ENCODE assay signal across 10 cellular contexts in the genomic region with DNA sequence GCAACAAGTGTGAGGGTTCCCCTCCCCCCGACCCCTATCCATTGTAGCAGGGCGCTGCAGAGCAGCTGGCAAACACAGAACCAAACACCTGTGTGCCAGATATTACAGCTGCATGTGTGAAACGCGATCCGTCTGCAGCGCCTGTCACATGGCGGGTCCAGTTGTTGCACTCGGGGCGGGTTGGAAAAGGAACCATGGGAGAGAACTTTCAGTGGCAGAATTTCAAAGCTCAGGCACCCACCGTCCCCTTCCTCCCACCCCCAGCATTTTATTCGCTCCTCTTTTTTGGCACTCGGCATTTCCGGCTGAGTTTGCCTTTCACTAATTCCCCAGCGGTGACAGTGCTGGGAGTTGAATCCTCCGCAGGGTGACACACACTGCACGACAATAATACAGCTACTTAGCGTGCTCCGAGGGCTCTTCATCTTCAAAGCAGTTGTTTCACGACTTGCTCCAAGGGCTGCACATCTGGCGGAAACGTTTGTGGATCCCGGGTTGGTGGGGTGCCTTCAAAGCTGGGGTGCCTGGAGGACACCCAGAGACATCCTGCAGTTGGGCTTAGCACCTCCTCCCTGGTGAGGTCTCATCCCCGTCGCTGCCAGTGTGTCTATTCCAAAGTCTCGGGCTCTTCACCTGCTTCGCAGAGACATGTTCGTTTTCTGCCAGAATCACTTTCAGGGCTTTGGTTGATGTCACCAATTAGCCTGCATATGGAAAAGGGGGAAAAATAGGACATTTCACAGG.
DNase-seq lines count a peak whose midpoint lies in the region; ATAC-seq and TF ChIP-seq lines count a peak whose summit lies in the region.
"Had no signal": no experiment of that assay in that cellular context is flagged by ENCODE, and none has a peak within 500 bp of the region (broad histone marks: within the 10 kb centered on the region; RNA-seq: fewer than 3 reads in every experiment).

No MANE protein-coding gene starts in this region.

- peak overlapping the region; percentile 44 for H3K27ac ChIP-seq in RWPE1
- H3K27ac ChIP-seq in thoracic aorta = no peak overlapping the region
- H3K27ac ChIP-seq: C4-2B had no signal

- POLR2A ChIA-PET in RWPE1 (lab: Yijun Ruan, JAX; ENCODE audit: low non-redundant PET) = interaction anchor here (0.7 kb wide), 1 partner anchor 34 kb away, joined by 3 read pairs; no protein-coding TSS in a partner anchor

- H3K27me3 Mint-ChIP-seq in activated T-cell treated with anti-CD3 and anti-CD28 coated beads, Interleukin-2, amount 50 U/mL, for 24 hours = peaks cover 6% of the 10 kb centered on the region
- H3K27me3 Mint-ChIP-seq in activated T-cell treated with anti-CD3 and anti-CD28 coated beads, Interleukin-2, amount 50 U/mL, for 4 hours (ENCODE audit: low read depth) = peaks cover 10% of the 10 kb centered on the region

- H3K27ac Mint-ChIP-seq in activated T-cell treated with anti-CD3 and anti-CD28 coated beads, Interleukin-2, amount 50 U/mL, for 24 hours = no peak overlapping the region

- no peak for ATAC-seq in activated T-cell treated with anti-CD3 and anti-CD28 coated beads, Interleukin-2, amount 50 U/mL, for 4 hours
- ATAC-seq in left ventricle myocardium superior (peak; percentile 60), thoracic aorta (ENCODE audit: insufficient number of reproducible peaks, low FRiP score, low read depth) (no peak), HG03135 (IDR thresholded peaks at IDR 0.05; ENCODE audit: unreplicated experiment) (no peak)

- H3K36me3 Mint-ChIP-seq in activated T-cell treated with anti-CD3 and anti-CD28 coated beads, Interleukin-2, amount 50 U/mL, for 24 hours (ENCODE audit: low read depth) = no peaks in the 10 kb centered on the region
- no peaks in the 10 kb centered on the region for H3K36me3 Mint-ChIP-seq in activated T-cell treated with anti-CD3 and anti-CD28 coated beads, Interleukin-2, amount 50 U/mL, for 4 hours (ENCODE audit: insufficient read depth)

- no peaks in the 10 kb centered on the region for H3K9me3 ChIP-seq in thoracic aorta

- H3K4me3 Mint-ChIP-seq in activated T-cell treated with anti-CD3 and anti-CD28 coated beads, Interleukin-2, amount 50 U/mL, for 24 hours = peak overlapping the region; percentile 11
- H3K4me3 Mint-ChIP-seq in activated T-cell treated with anti-CD3 and anti-CD28 coated beads, Interleukin-2, amount 50 U/mL, for 4 hours = no peak overlapping the region

- intact Hi-C loops in left ventricle myocardium superior (cut with micrococcal nuclease) = no loop called here

- peak overlapping the region; percentile 50 for H3K4me3 ChIP-seq in thoracic aorta

- CTCF ChIA-PET in RWPE1 (lab: Yijun Ruan, JAX) = no interaction called here

- peaks cover 0 to 9% of the 10 kb centered on the region in 2 donors for H3K4me1 ChIP-seq in thoracic aorta (ENCODE audit: control insufficient read depth in 1 of 2, low read depth in 2 of 2)

- no peaks in the 10 kb centered on the region for H3K36me3 ChIP-seq in thoracic aorta

- H3K27me3 ChIP-seq in thoracic aorta (replicated peaks; ENCODE audit: insufficient read depth) = no peaks in the 10 kb centered on the region

- DNase-seq in activated T-cell treated with anti-CD3 and anti-CD28 coated beads, Interleukin-2, amount 50 U/mL, for 24 hours = no peak
- DNase-seq in activated T-cell treated with anti-CD3 and anti-CD28 coated beads, Interleukin-2, amount 50 U/mL, for 4 hours = no peak
- DNase-seq in RWPE1 (ENCODE audit: low spot score) = no peak
- DNase-seq in left ventricle myocardium superior = peak; percentile 52
- DNase-seq in thoracic aorta (ENCODE audit: low spot score) = no peak
- DNase-seq in DMS114 treated with DMSO at 0.1 percent for 48 hours (lab: John Stamatoyannopoulos, UW; ENCODE audit: unreplicated experiment) = no peak
- no peak for DNase-seq in T-helper 9 cell
- DNase-seq: stimulated activated naive CD4-positive, alpha-beta T cell treated with Interleukin-2 at 50 U/mL for 16 hours had no signal

- H3K4me1 Mint-ChIP-seq in activated T-cell treated with anti-CD3 and anti-CD28 coated beads, Interleukin-2, amount 50 U/mL, for 24 hours (ENCODE audit: low read depth) = peaks cover 2% of the 10 kb centered on the region
- no peaks in the 10 kb centered on the region for H3K4me1 Mint-ChIP-seq in activated T-cell treated with anti-CD3 and anti-CD28 coated beads, Interleukin-2, amount 50 U/mL, for 4 hours (ENCODE audit: low read depth)

- TF ChIP-seq CTCF in RWPE1 (conservative IDR thresholded peaks at IDR 0.05; ENCODE audit: low read depth) = no peak
- TF ChIP-seq CTCF in thoracic aorta (IDR thresholded peaks at IDR 0.05) = no peak

- no peaks in the 10 kb centered on the region for H3K9me3 Mint-ChIP-seq in activated T-cell treated with anti-CD3 and anti-CD28 coated beads, Interleukin-2, amount 50 U/mL, for 24 hours
- H3K9me3 Mint-ChIP-seq in activated T-cell treated with anti-CD3 and anti-CD28 coated beads, Interleukin-2, amount 50 U/mL, for 4 hours = no peaks in the 10 kb centered on the region
